23 cellular contexts compared by ENCODE assay signal in genomic region chr6:147693185-147693584, GRCh38.
"Had no signal": no experiment of that assay in that cellular context is flagged by ENCODE, and none has a peak within 500 bp of the region (broad histone marks: within the 10 kb centered on the region; RNA-seq: fewer than 3 reads in every experiment).

No MANE protein-coding gene starts in this region.

- ATAC-seq: activated naive CD4-positive, alpha-beta T cell treated with anti-CD3 and anti-CD28 coated beads, Interleukin-2, amount 50 U/mL, for 72 hours; activated T-helper 17 cell treated with anti-CD3 and anti-CD28 coated beads, Interleukin-2, amount 50 U/mL, for 72 hours; foreskin keratinocyte; left lobe of liver; lower lobe of right lung; right lobe of liver; stimulated activated effector memory CD8-positive, alpha-beta T cell treated with anti-CD3 and anti-CD28 coated beads, Interleukin-12 subunit alpha, Interleukin-12 subunit beta, amount 100 ng/mL, for 72 hours; stimulated activated naive CD8-positive, alpha-beta T cell treated with anti-CD3 and anti-CD28 coated beads, Interleukin-15, amount 100 ng/mL, for 72 hours had no signal

- H3K27me3 ChIP-seq: ascending aorta, brain microvascular endothelial cell, foreskin keratinocyte, right lobe of liver, tibial nerve had no signal

- H3K27ac Mint-ChIP-seq: activated naive CD4-positive, alpha-beta T cell treated with anti-CD3 and anti-CD28 coated beads, Interleukin-2, amount 50 U/mL, for 72 hours; activated T-cell treated with anti-CD3 and anti-CD28 coated beads, Interleukin-2, amount 50 U/mL, for 24 hours; activated T-helper 17 cell treated with anti-CD3 and anti-CD28 coated beads, Interleukin-2, amount 50 U/mL, for 72 hours; stimulated activated effector memory CD8-positive, alpha-beta T cell treated with anti-CD3 and anti-CD28 coated beads, Interleukin-12 subunit alpha, Interleukin-12 subunit beta, amount 100 ng/mL, for 72 hours; stimulated activated naive CD8-positive, alpha-beta T cell treated with anti-CD3 and anti-CD28 coated beads, Interleukin-15, amount 100 ng/mL, for 72 hours had no signal

- H3K4me3 ChIP-seq: ascending aorta, lower lobe of right lung, right lobe of liver, skin epidermis, tibial nerve had no signal

- H3K4me3 Mint-ChIP-seq: activated T-cell treated with anti-CD3 and anti-CD28 coated beads, Interleukin-2, amount 50 U/mL, for 24 hours; activated T-helper 17 cell treated with anti-CD3 and anti-CD28 coated beads, Interleukin-2, amount 50 U/mL, for 72 hours; naive B cell; neural crest cell; stimulated activated effector memory CD8-positive, alpha-beta T cell treated with anti-CD3 and anti-CD28 coated beads, Interleukin-12 subunit alpha, Interleukin-12 subunit beta, amount 100 ng/mL, for 72 hours; stimulated activated naive CD8-positive, alpha-beta T cell treated with anti-CD3 and anti-CD28 coated beads, Interleukin-15, amount 100 ng/mL, for 72 hours had no signal

- H3K27me3 Mint-ChIP-seq: activated T-cell treated with anti-CD3 and anti-CD28 coated beads, Interleukin-2, amount 50 U/mL, for 24 hours; naive B cell; stimulated activated naive CD8-positive, alpha-beta T cell treated with anti-CD3 and anti-CD28 coated beads, Interleukin-15, amount 100 ng/mL, for 72 hours had no signal

- H3K4me1 Mint-ChIP-seq: activated T-helper 17 cell treated with anti-CD3 and anti-CD28 coated beads, Interleukin-2, amount 50 U/mL, for 72 hours; naive B cell; stimulated activated effector memory CD8-positive, alpha-beta T cell treated with anti-CD3 and anti-CD28 coated beads, Interleukin-12 subunit alpha, Interleukin-12 subunit beta, amount 100 ng/mL, for 72 hours; stimulated activated naive CD8-positive, alpha-beta T cell treated with anti-CD3 and anti-CD28 coated beads, Interleukin-15, amount 100 ng/mL, for 72 hours had no signal

- DNase-seq: activated CD4-positive, alpha-beta T cell treated with anti-CD3 and anti-CD28 coated beads for 1 hour; activated T-cell treated with anti-CD3 and anti-CD28 coated beads, Interleukin-2, amount 50 U/mL, for 24 hours; brain microvascular endothelial cell; caudate nucleus; dermis blood vessel endothelial cell; effector CD8-positive, alpha-beta T cell; erythroblast; foreskin keratinocyte; kidney; lower lobe of right lung; naive B cell; posterior cingulate gyrus; right lobe of liver; stimulated activated CD4-positive, alpha-beta T cell treated with anti-CD3 and anti-CD28 coated beads, Interleukin-2, amount 100 ng/mL, for 24 hours; stimulated activated naive CD8-positive, alpha-beta T cell treated with anti-CD3 and anti-CD28 coated beads, Interleukin-15, amount 100 ng/mL, for 72 hours had no signal

- H3K27ac ChIP-seq: ascending aorta, brain microvascular endothelial cell, foreskin keratinocyte, lower lobe of right lung, right lobe of liver, skin epidermis, tibial nerve had no signal

- H3K4me1 ChIP-seq: ascending aorta, lower lobe of right lung, right lobe of liver, tibial nerve had no signal

- H3K9me3 ChIP-seq: ascending aorta, lower lobe of right lung, right lobe of liver, tibial nerve had no signal

- H3K36me3 Mint-ChIP-seq: activated naive CD4-positive, alpha-beta T cell treated with anti-CD3 and anti-CD28 coated beads, Interleukin-2, amount 50 U/mL, for 72 hours; naive B cell; stimulated activated effector memory CD8-positive, alpha-beta T cell treated with anti-CD3 and anti-CD28 coated beads, Interleukin-12 subunit alpha, Interleukin-12 subunit beta, amount 100 ng/mL, for 72 hours had no signal

- H3K36me3 ChIP-seq: ascending aorta, brain microvascular endothelial cell, lower lobe of right lung, right lobe of liver, tibial nerve had no signal
